Comparison of ENCODE assay signal across 22 cellular contexts in the genomic region with DNA sequence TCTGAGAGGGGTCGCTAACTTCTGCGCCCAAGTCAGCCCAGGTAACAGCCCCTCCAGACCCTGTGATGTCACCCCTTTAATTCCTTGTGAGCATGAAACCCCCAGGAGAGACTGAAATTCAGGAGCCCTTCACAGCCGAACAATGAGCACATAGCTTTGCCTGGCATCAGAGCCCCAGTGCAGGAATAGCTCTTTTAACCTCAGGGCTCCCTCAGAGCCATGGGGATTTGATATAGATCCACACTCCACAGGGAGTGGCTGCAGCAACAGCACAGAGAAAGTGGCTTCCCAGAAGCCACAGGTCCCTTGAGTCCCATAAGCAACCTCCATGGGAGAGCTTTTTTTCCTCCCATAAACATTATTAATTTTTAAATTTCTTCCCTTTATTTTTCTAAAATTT.
"Had no signal": no experiment of that assay in that cellular context is flagged by ENCODE, and none has a peak within 500 bp of the region (broad histone marks: within the 10 kb centered on the region; RNA-seq: fewer than 3 reads in every experiment).

No MANE protein-coding gene starts in this region.

- ATAC-seq: effector memory CD8-positive, alpha-beta T cell; left cardiac atrium; left ventricle myocardium superior; naive thymus-derived CD8-positive, alpha-beta T cell; right cardiac atrium had no signal

- H3K36me3 ChIP-seq: brain microvascular endothelial cell, spleen, suprapubic skin, tibial nerve had no signal

- H3K27me3 Mint-ChIP-seq: activated naive CD4-positive, alpha-beta T cell treated with anti-CD3 and anti-CD28 coated beads, Interleukin-2, amount 10 ng/mL, durations not matched to agents 7 days and 5 days; activated naive CD8-positive, alpha-beta T cell treated with anti-CD3 and anti-CD28 coated beads, Interleukin-2, amount 10 ng/mL, durations not matched to agents 7 days and 5 days; effector memory CD8-positive, alpha-beta T cell had no signal

- H3K27ac ChIP-seq: brain microvascular endothelial cell, coronary artery, spleen, suprapubic skin, tibial nerve had no signal

- H3K4me1 Mint-ChIP-seq: activated naive CD4-positive, alpha-beta T cell treated with anti-CD3 and anti-CD28 coated beads, Interleukin-2, amount 10 ng/mL, durations not matched to agents 7 days and 5 days; activated naive CD8-positive, alpha-beta T cell treated with anti-CD3 and anti-CD28 coated beads, Interleukin-2, amount 10 ng/mL, durations not matched to agents 7 days and 5 days; naive thymus-derived CD8-positive, alpha-beta T cell had no signal

- H3K36me3 Mint-ChIP-seq: activated naive CD4-positive, alpha-beta T cell treated with anti-CD3 and anti-CD28 coated beads, Interleukin-2, amount 10 ng/mL, durations not matched to agents 7 days and 5 days; activated naive CD8-positive, alpha-beta T cell treated with anti-CD3 and anti-CD28 coated beads, Interleukin-2, amount 10 ng/mL, durations not matched to agents 7 days and 5 days had no signal

- H3K9me3 Mint-ChIP-seq: activated naive CD4-positive, alpha-beta T cell treated with anti-CD3 and anti-CD28 coated beads, Interleukin-2, amount 10 ng/mL, durations not matched to agents 7 days and 5 days; activated naive CD8-positive, alpha-beta T cell treated with anti-CD3 and anti-CD28 coated beads, Interleukin-2, amount 10 ng/mL, durations not matched to agents 7 days and 5 days; activated T-helper 1 cell treated with anti-CD3 and anti-CD28 coated beads, Interleukin-12 subunit alpha, Interleukin-12 subunit beta, Interleukin-2, Interleukin-4 antibody, amounts not matched to agents 30 ng/mL and 10 ng/mL and 1 ng/mL, durations not matched to agents 14 hours and 24 hours and 36 hours; effector memory CD8-positive, alpha-beta T cell had no signal

- DNase-seq: activated CD4-positive, alpha-beta T cell treated with anti-CD3 and anti-CD28 coated beads for 4 hours; activated CD4-positive, alpha-beta T cell treated with anti-CD3 and anti-CD28 coated beads, Interleukin-2, amount 50 U/mL, for 48 hours; activated CD8-positive, alpha-beta memory T cell treated with anti-CD3 and anti-CD28 coated beads for 24 hours; activated gamma-delta T cell; activated naive CD4-positive, alpha-beta T cell treated with anti-CD3 and anti-CD28 coated beads, Interleukin-2, amount 10 ng/mL, durations not matched to agents 7 days and 5 days; activated naive CD8-positive, alpha-beta T cell treated with anti-CD3 and anti-CD28 coated beads, Interleukin-2, amount 10 ng/mL, durations not matched to agents 7 days and 5 days; amniotic stem cell; brain microvascular endothelial cell; effector memory CD8-positive, alpha-beta T cell; foreskin fibroblast; head of caudate nucleus; hippocampal formation; left cardiac atrium; left ventricle myocardium superior; naive thymus-derived CD8-positive, alpha-beta T cell; right cardiac atrium; spleen; stimulated activated naive CD4-positive, alpha-beta T cell had no signal

- H3K4me3 ChIP-seq: coronary artery, spleen, suprapubic skin, tibial nerve had no signal

- H3K4me3 Mint-ChIP-seq: activated naive CD4-positive, alpha-beta T cell treated with anti-CD3 and anti-CD28 coated beads, Interleukin-2, amount 10 ng/mL, durations not matched to agents 7 days and 5 days; activated naive CD8-positive, alpha-beta T cell treated with anti-CD3 and anti-CD28 coated beads, Interleukin-2, amount 10 ng/mL, durations not matched to agents 7 days and 5 days; activated T-helper 1 cell treated with anti-CD3 and anti-CD28 coated beads, Interleukin-12 subunit alpha, Interleukin-12 subunit beta, Interleukin-2, Interleukin-4 antibody, amounts not matched to agents 30 ng/mL and 10 ng/mL and 1 ng/mL, durations not matched to agents 14 hours and 24 hours and 36 hours; effector memory CD8-positive, alpha-beta T cell; naive thymus-derived CD8-positive, alpha-beta T cell had no signal

- H3K27me3 ChIP-seq: brain microvascular endothelial cell, spleen, suprapubic skin, tibial nerve had no signal

- H3K4me1 ChIP-seq: spleen, suprapubic skin, tibial nerve had no signal

- H3K27ac Mint-ChIP-seq: activated naive CD4-positive, alpha-beta T cell treated with anti-CD3 and anti-CD28 coated beads, Interleukin-2, amount 10 ng/mL, durations not matched to agents 7 days and 5 days; activated naive CD8-positive, alpha-beta T cell treated with anti-CD3 and anti-CD28 coated beads, Interleukin-2, amount 10 ng/mL, durations not matched to agents 7 days and 5 days; activated T-helper 1 cell treated with anti-CD3 and anti-CD28 coated beads, Interleukin-12 subunit alpha, Interleukin-12 subunit beta, Interleukin-2, Interleukin-4 antibody, amounts not matched to agents 30 ng/mL and 10 ng/mL and 1 ng/mL, durations not matched to agents 14 hours and 24 hours and 36 hours; effector memory CD8-positive, alpha-beta T cell; naive thymus-derived CD8-positive, alpha-beta T cell had no signal
